ENCODE assay signal across 8 cellular contexts in genomic region chr20:18567739-18568091, GRCh38. TPM values are rescaled to one million over a fixed set of nuclear protein-coding genes. Genes with fewer than 3 reads are reported as not detected.
A peak's percentile ranks its signal among the peaks of the same experiment; 100 is the strongest.
DNase-seq lines count a peak whose midpoint lies in the region; ATAC-seq and TF ChIP-seq lines count a peak whose summit lies in the region.

No MANE protein-coding gene starts in this region.

- no peaks in the 10 kb centered on the region for H3K27me3 Mint-ChIP-seq in CD4-positive, alpha-beta T cell
- H3K27me3 Mint-ChIP-seq in WTC11 (ENCODE audit: low read depth), result no peaks in the 10 kb centered on the region

- H3K4me3 Mint-ChIP-seq in CD4-positive, alpha-beta T cell, result peak overlapping the region; percentile 99
- peak overlapping the region; percentile 90 for H3K4me3 Mint-ChIP-seq in WTC11
- H3K4me3 Mint-ChIP-seq in stimulated activated effector memory CD8-positive, alpha-beta T cell treated with anti-CD3 and anti-CD28 coated beads, Interleukin-12 subunit alpha, Interleukin-12 subunit beta, amount 100 ng/mL, for 72 hours, result peak overlapping the region; percentile 82

- TF ChIP-seq CTCF in CD4-positive, alpha-beta T cell (IDR thresholded peaks at IDR 0.05), result no peak
- no peak for TF ChIP-seq CTCF in WTC11 (IDR thresholded peaks at IDR 0.05)

- H3K9me3 Mint-ChIP-seq in CD4-positive, alpha-beta T cell, result no peaks in the 10 kb centered on the region
- no peaks in the 10 kb centered on the region for H3K9me3 Mint-ChIP-seq in WTC11
- H3K9me3 Mint-ChIP-seq in stimulated activated effector memory CD8-positive, alpha-beta T cell treated with anti-CD3 and anti-CD28 coated beads, Interleukin-12 subunit alpha, Interleukin-12 subunit beta, amount 100 ng/mL, for 72 hours, result peaks cover 3% of the 10 kb centered on the region

- no peak for DNase-seq in CD4-positive, alpha-beta T cell
- no peak for DNase-seq in H7
- no peak for DNase-seq in WTC11 (ENCODE audit: low spot score)
- DNase-seq in right cardiac atrium, result no peak
- DNase-seq in stimulated activated effector memory CD8-positive, alpha-beta T cell treated with anti-CD3 and anti-CD28 coated beads, Interleukin-12 subunit alpha, Interleukin-12 subunit beta, amount 100 ng/mL, for 72 hours (ENCODE audit: low spot score in 2 of 2), result no peak
- no peak for DNase-seq in cerebellum (ENCODE audit: low spot score)
- no peak for DNase-seq in activated CD4-positive, CD25-positive, alpha-beta regulatory T cell treated with anti-CD3 and anti-CD28 coated beads, Interleukin-2, amount 50 U/mL, for 72 hours

- H3K4me1 ChIP-seq in right cardiac atrium (ENCODE audit: control insufficient read depth, insufficient read depth, low read length), result peaks cover 2% of the 10 kb centered on the region

- H3K4me1 Mint-ChIP-seq in CD4-positive, alpha-beta T cell (ENCODE audit: low read depth), result peaks cover 28% of the 10 kb centered on the region
- H3K4me1 Mint-ChIP-seq in WTC11, result peaks cover 6% of the 10 kb centered on the region; the same call in 1 of the 2 replicates
- peaks cover 17% of the 10 kb centered on the region for H3K4me1 Mint-ChIP-seq in stimulated activated effector memory CD8-positive, alpha-beta T cell treated with anti-CD3 and anti-CD28 coated beads, Interleukin-12 subunit alpha, Interleukin-12 subunit beta, amount 100 ng/mL, for 72 hours

- no peaks in the 10 kb centered on the region for H3K27me3 ChIP-seq in CD4-positive, alpha-beta T cell (ENCODE audit: control insufficient read depth, insufficient read depth, low read length)
- no peaks in the 10 kb centered on the region for H3K27me3 ChIP-seq in H7 (ENCODE audit: control insufficient read depth, insufficient read depth, low read length)
- no peaks in the 10 kb centered on the region for H3K27me3 ChIP-seq in right cardiac atrium (ENCODE audit: control insufficient read depth, insufficient read depth)

- CTCF ChIA-PET in CD4-positive, alpha-beta T cell (lab: Charles Lee), result no interaction called here
- CTCF ChIA-PET in WTC11 (lab: Charles Lee), result no interaction called here

- ATAC-seq in CD4-positive, alpha-beta T cell (ENCODE audit: poor library complexity), result peak; percentile 8
- ATAC-seq in WTC11 (no peak), right cardiac atrium (peak in 1 of 2 donors; percentile 34), HG03039 (IDR thresholded peaks at IDR 0.05; ENCODE audit: unreplicated experiment) (no peak)
- peak; percentile 12 for ATAC-seq in stimulated activated effector memory CD8-positive, alpha-beta T cell treated with anti-CD3 and anti-CD28 coated beads, Interleukin-12 subunit alpha, Interleukin-12 subunit beta, amount 100 ng/mL, for 72 hours

- H3K27ac ChIP-seq in CD4-positive, alpha-beta T cell (ENCODE audit: low read depth, low read length), result peak overlapping the region; percentile 82
- H3K27ac ChIP-seq in right cardiac atrium (ENCODE audit: low read length), result peak overlapping the region; percentile 57

- intact Hi-C loops in CD4-positive, alpha-beta T cell (cut with DNase I, micrococcal nuclease), result loop anchor here (1.0 to 10.0 kb wide), 12 partner anchors 21 to 1447 kb away; partner anchors contain the start of genes DZANK1 (in 2 of the 2), POLR3F (in 2 of the 2), DTD1 (in 1 of the 2) and MGME1 (in 1 of the 2)
- intact Hi-C loops in right cardiac atrium (cut with DNase I), result no loop called here

- 8% methylated on average over 6 of the region's 6 CpGs for WGBS in right cardiac atrium

- H3K9me3 ChIP-seq in CD4-positive, alpha-beta T cell (ENCODE audit: control insufficient read depth, low read length), result no peaks in the 10 kb centered on the region
- no peaks in the 10 kb centered on the region for H3K9me3 ChIP-seq in right cardiac atrium (ENCODE audit: control insufficient read depth, low read length)

- H3K36me3 Mint-ChIP-seq in CD4-positive, alpha-beta T cell (ENCODE audit: low read depth), result peaks cover 53% of the 10 kb centered on the region
- peaks cover 23% of the 10 kb centered on the region for H3K36me3 Mint-ChIP-seq in WTC11
- H3K36me3 Mint-ChIP-seq in stimulated activated effector memory CD8-positive, alpha-beta T cell treated with anti-CD3 and anti-CD28 coated beads, Interleukin-12 subunit alpha, Interleukin-12 subunit beta, amount 100 ng/mL, for 72 hours, result peaks cover 45% of the 10 kb centered on the region

- H3K4me3 ChIP-seq in H7 (ENCODE audit: insufficient read depth, low read depth, low read length) (peak overlapping the region; percentile 85), right cardiac atrium (ENCODE audit: low read length) (peak overlapping the region; percentile 99)

- H3K27ac Mint-ChIP-seq in CD4-positive, alpha-beta T cell, result peak overlapping the region; percentile 100
- H3K27ac Mint-ChIP-seq in WTC11, result peak overlapping the region; percentile 95
- H3K27ac Mint-ChIP-seq in stimulated activated effector memory CD8-positive, alpha-beta T cell treated with anti-CD3 and anti-CD28 coated beads, Interleukin-12 subunit alpha, Interleukin-12 subunit beta, amount 100 ng/mL, for 72 hours, result peak overlapping the region; percentile 96

- POLR2A ChIA-PET in CD4-positive, alpha-beta T cell (lab: Charles Lee), result interaction anchor here (1.0 to 5.4 kb wide), 4 partner anchors 21 to 280 kb away, joined by 4 to 64 read pairs (median 8); partner anchors contain the start of genes SEC23B and ZNF133
- POLR2A ChIA-PET in WTC11 (lab: Charles Lee), result no interaction called here

- peaks cover 3% of the 10 kb centered on the region for H3K36me3 ChIP-seq in H7 (replicated peaks; ENCODE audit: control insufficient read depth, insufficient read depth, low read length)

TF ChIP-seq in WTC11, 78 proteins besides CTCF, POLR2A, EP300 and RAD21:
- TF ChIP-seq CREB1 (CRISPR knock-in tag; IDR thresholded peaks at IDR 0.05) (no peak), STAT6 (CRISPR knock-in tag; conservative IDR thresholded peaks at IDR 0.05; ENCODE audit: low read depth) (0 out of 2 replicates have a peak, but pooled peaks have one; percentile 1)

RNA-seq across cellular contexts. Expression of gene SMIM26, which starts 0.5 kb away (rescaled TPM):
- total RNA-seq in CD4-positive, alpha-beta T cell, result 10 to 100 TPM; 78.7 to 79.8 TPM
- total RNA-seq in H7 (2014; rRNA removed; shearing (Covaris generic)), result 89.1 and 91.7 TPM in 2 replicates
- total RNA-seq in WTC11 (2021), result 71.9 to 78.1 TPM (median 77.4 TPM) in 3 replicates
- 10 to 100 TPM; 79.4 to 96.9 (median 91.2) TPM for total RNA-seq in right cardiac atrium
- polyA plus RNA-seq in right cardiac atrium, result 267 TPM
- 49.7 TPM for total RNA-seq in cerebellum

RNA-seq across cellular contexts. Expression of gene DTD1, which starts 20.1 kb away (rescaled TPM):
- total RNA-seq in CD4-positive, alpha-beta T cell, result 10 to 100 TPM; 15.4 to 16.1 TPM
- total RNA-seq in H7 (2014; rRNA removed; shearing (Covaris generic)), result 54.2 and 54.8 TPM in 2 replicates
- total RNA-seq in WTC11 (2021) (69.8 to 71.1 TPM (median 70.1 TPM) in 3 replicates), right cardiac atrium (10 to 100 TPM; 10.5 to 17.8 (median 11.4) TPM), cerebellum (48.3 TPM)
- 11.5 TPM for polyA plus RNA-seq in right cardiac atrium

RNA-seq across cellular contexts. Expression of gene SEC23B, which starts 60.0 kb away (rescaled TPM):
- 10 to 100 TPM; 29.2 to 32.8 TPM for total RNA-seq in CD4-positive, alpha-beta T cell
- 92.0 and 94.0 TPM in 2 replicates for total RNA-seq in H7 (2014; rRNA removed; shearing (Covaris generic))
- total RNA-seq in WTC11 (2021) (57.0 to 67.1 TPM (median 59.6 TPM) in 3 replicates), right cardiac atrium (10 to 100 TPM in 3 of 4 donors, 1 to 10 TPM in 1; 7.8 to 23.9 (median 14.5) TPM), cerebellum (44.5 TPM)
- polyA plus RNA-seq in right cardiac atrium, result 4.3 TPM

Comparison
In these comparisons a context has a peak if more than half of its experiments do, and no peak if none do; other contexts are left out.
1. ATAC-seq: peak in CD4-positive, alpha-beta T cell (single experiment) and stimulated activated effector memory CD8-positive, alpha-beta T cell treated with anti-CD3 and anti-CD28 coated beads, Interleukin-12 subunit alpha, Interleukin-12 subunit beta, amount 100 ng/mL, for 72 hours (single experiment); none in WTC11 (single experiment) and HG03039 (single experiment).
2. intact Hi-C loops: an anchor here in CD4-positive, alpha-beta T cell (1.0 to 10.0 kb wide); none called in right cardiac atrium.
3. Peak in every context shown above with its lines, with median percentiles within 50 percentile points of each other: H3K27ac Mint-ChIP-seq and H3K4me3 Mint-ChIP-seq.